Comparison of ENCODE assay signal across 17 cellular contexts in genomic region chr10:131689486-131689885, GRCh38.
DNase-seq lines count a peak whose midpoint lies in the region; ATAC-seq and TF ChIP-seq lines count a peak whose summit lies in the region.
"Had no signal": no experiment of that assay in that cellular context is flagged by ENCODE, and none has a peak within 500 bp of the region (broad histone marks: within the 10 kb centered on the region; RNA-seq: fewer than 3 reads in every experiment).

No MANE protein-coding gene starts in this region.

- H3K9me3 ChIP-seq in BLaER1 treated with 17β-estradiol and CSF1 and Interleukin-3, amounts not matched to agents 10 nM and 100 nM (replicated peaks in 1 of 11), result no peaks in the 10 kb centered on the region
- H3K9me3 ChIP-seq in neural progenitor cell (ENCODE audit: low read depth), result no peaks in the 10 kb centered on the region
- H3K9me3 ChIP-seq in spleen, result no peaks in the 10 kb centered on the region
- H3K9me3 ChIP-seq: BE2C had no signal

- H3K9ac ChIP-seq in BLaER1 treated with 17β-estradiol and CSF1 and Interleukin-3, amounts not matched to agents 10 nM and 100 nM, result no peak overlapping the region
- H3K9ac ChIP-seq in neural progenitor cell, result no peak overlapping the region

- no peak for TF ChIP-seq POLR2A in spleen (IDR thresholded peaks at IDR 0.05)

- H3K27me3 Mint-ChIP-seq in chondrocyte (ENCODE audit: low read depth) (peaks cover 1% of the 10 kb centered on the region), neural progenitor cell (ENCODE audit: insufficient read depth, low read depth) (peaks cover 7% of the 10 kb centered on the region)
- H3K27me3 Mint-ChIP-seq: IgD-negative memory B cell had no signal

- peaks cover 3% of the 10 kb centered on the region for H3K36me3 Mint-ChIP-seq in chondrocyte (ENCODE audit: low read depth)
- no peaks in the 10 kb centered on the region for H3K36me3 Mint-ChIP-seq in neural progenitor cell
- H3K36me3 Mint-ChIP-seq: CD14-positive monocyte; CD4-positive, alpha-beta memory T cell had no signal

- no peaks in the 10 kb centered on the region for H3K79me2 ChIP-seq in neural progenitor cell (ENCODE audit: low read depth)

- H3K27me3 ChIP-seq in BLaER1 treated with 17β-estradiol and CSF1 and Interleukin-3, amounts not matched to agents 10 nM and 100 nM, result no peaks in the 10 kb centered on the region
- H3K27me3 ChIP-seq in neural progenitor cell, result no peaks in the 10 kb centered on the region
- H3K27me3 ChIP-seq in spleen (replicated peaks in 1 of 7), result peaks cover 0 to 37% (median 0%) of the 10 kb centered on the region in 7 donors
- H3K27me3 ChIP-seq: BE2C had no signal

- no peak for ATAC-seq in GM19397 (IDR thresholded peaks at IDR 0.05; ENCODE audit: unreplicated experiment)
- no peak for ATAC-seq in HG03520 (IDR thresholded peaks at IDR 0.05; ENCODE audit: unreplicated experiment)
- ATAC-seq: HCT116 had no signal

- H3K36me3 ChIP-seq in BLaER1 treated with 17β-estradiol and CSF1 and Interleukin-3, amounts not matched to agents 10 nM and 100 nM, result no peaks in the 10 kb centered on the region
- no peaks in the 10 kb centered on the region for H3K36me3 ChIP-seq in neural progenitor cell
- no peaks in the 10 kb centered on the region for H3K36me3 ChIP-seq in spleen
- H3K36me3 ChIP-seq: BE2C had no signal

- H3K4me3 Mint-ChIP-seq in chondrocyte (ENCODE audit: unreplicated experiment) (no peak overlapping the region), neural progenitor cell (no peak overlapping the region)
- H3K4me3 Mint-ChIP-seq: CD14-positive monocyte; CD4-positive, alpha-beta memory T cell; GM23338; HFFc6; IgD-negative memory B cell had no signal

- H3K4me1 Mint-ChIP-seq in chondrocyte (ENCODE audit: low read depth) (no peaks in the 10 kb centered on the region), neural progenitor cell (peaks cover 20% of the 10 kb centered on the region)
- H3K4me1 Mint-ChIP-seq: CD14-positive monocyte; CD4-positive, alpha-beta memory T cell had no signal

- H3K9me3 Mint-ChIP-seq in chondrocyte (ENCODE audit: low read depth) (peaks cover 4% of the 10 kb centered on the region), neural progenitor cell (no peaks in the 10 kb centered on the region)
- H3K9me3 Mint-ChIP-seq: CD4-positive, alpha-beta memory T cell; GM23338 had no signal

- H3F3A ChIP-seq in neural progenitor cell (ENCODE audit: low read depth), result peaks cover 21% of the 10 kb centered on the region

- no peak for TF ChIP-seq CTCF in chondrocyte (IDR thresholded peaks at IDR 0.05)
- TF ChIP-seq CTCF in neural progenitor cell (IDR thresholded peaks at IDR 0.05), result no peak
- TF ChIP-seq CTCF in spleen (IDR thresholded peaks at IDR 0.05 in 8 of 11, conservative IDR thresholded peaks at IDR 0.05 in 3 of 11), result no peak

- peak overlapping the region in 6 of 11 experiments; percentile 47 to 69 (median 55); a peak in 9 of 22 replicates for H3K4me2 ChIP-seq in BLaER1 treated with 17β-estradiol and CSF1 and Interleukin-3, amounts not matched to agents 10 nM and 100 nM
- H3K4me2 ChIP-seq in neural progenitor cell, result no peak overlapping the region
- H3K4me2 ChIP-seq: GM23338 had no signal

- H3K27ac ChIP-seq in BLaER1 treated with 17β-estradiol and CSF1 and Interleukin-3, amounts not matched to agents 10 nM and 100 nM, result no peak overlapping the region
- H3K27ac ChIP-seq in neural progenitor cell (no peak overlapping the region), spleen (no peak overlapping the region)

- H3K4me1 ChIP-seq in BLaER1 treated with 17β-estradiol and CSF1 and Interleukin-3, amounts not matched to agents 10 nM and 100 nM, result peaks cover 0 to 19% (median 15%) of the 10 kb centered on the region in 10 experiments; a peak in 18 of 20 replicates
- H3K4me1 ChIP-seq in neural progenitor cell (peaks cover 24% of the 10 kb centered on the region), spleen (no peaks in the 10 kb centered on the region)
- H3K4me1 ChIP-seq: BE2C had no signal

- no peak overlapping the region for H2AFZ ChIP-seq in neural progenitor cell (replicated peaks)
- H2AFZ ChIP-seq: GM23338 had no signal

- WGBS in spleen, 5 donors, result 82 to 89% (median 88%) methylated on average over 20 of the region's 20 CpGs

- intact Hi-C loops in spleen (cut with DNase I; ENCODE audit: low total_unique reads), result no loop called here

- peak; percentile 82 for DNase-seq in chondrocyte (ENCODE audit: low spot score)
- DNase-seq in neural progenitor cell (ENCODE audit: low spot score), result no peak
- DNase-seq in spleen, result peak; percentile 67
- DNase-seq: ACHN; BE2C; CD4-positive, alpha-beta memory T cell; DMS153; DMS79; GDM1; HFFc6 had no signal

- H3K27ac Mint-ChIP-seq in chondrocyte (ENCODE audit: unreplicated experiment) (no peak overlapping the region), neural progenitor cell (peak overlapping the region; percentile 17)
- H3K27ac Mint-ChIP-seq: CD14-positive monocyte; CD4-positive, alpha-beta memory T cell; HFFc6; IgD-negative memory B cell had no signal

- no peak overlapping the region for H3K4me3 ChIP-seq in BLaER1 treated with 17β-estradiol and CSF1 and Interleukin-3, amounts not matched to agents 10 nM and 100 nM
- H3K4me3 ChIP-seq in neural progenitor cell (no peak overlapping the region), spleen (no peak overlapping the region)
- H3K4me3 ChIP-seq: GM23338 had no signal

- H4K20me1 ChIP-seq in BLaER1 treated with 17β-estradiol and CSF1 and Interleukin-3, amounts not matched to agents 10 nM and 100 nM, result peaks cover 0 to 12% (median 0%) of the 10 kb centered on the region in 11 experiments; a peak in 2 of 22 replicates
- H4K20me1 ChIP-seq in neural progenitor cell (ENCODE audit: low read depth), result no peaks in the 10 kb centered on the region
